In the genomic region with DNA sequence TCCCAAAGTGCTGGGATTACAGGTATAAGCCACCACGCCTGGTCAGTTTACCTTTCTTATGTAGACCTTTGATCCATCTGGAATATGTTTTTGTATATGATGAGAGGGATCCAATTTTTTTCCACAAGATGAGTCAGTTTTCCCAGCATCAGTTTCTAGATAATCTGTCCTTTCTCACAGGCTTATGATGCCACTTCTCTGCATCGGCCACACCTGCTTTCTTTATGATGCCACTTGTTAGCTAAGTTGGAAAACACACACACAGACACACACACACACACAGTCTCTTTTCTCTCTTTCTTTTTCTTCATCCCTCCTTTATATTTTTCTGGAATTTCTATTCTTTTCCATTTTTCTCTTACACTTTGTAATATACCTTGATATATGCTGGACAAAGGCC, we compare ENCODE assay signal across 18 cellular contexts.
DNase-seq lines count a peak whose midpoint lies in the region; ATAC-seq, FAIRE-seq and TF ChIP-seq lines count a peak whose summit lies in the region.
"Had no signal": no experiment of that assay in that cellular context is flagged by ENCODE, and none has a peak within 500 bp of the region (broad histone marks: within the 10 kb centered on the region; RNA-seq: fewer than 3 reads in every experiment).

No MANE protein-coding gene starts in this region.

- in situ Hi-C loops in HepG2 (cut with HindIII; ENCODE audit: extremely low pct_ligation_motif_present, low pct_unique_long_range_greater_than_20kb), result no loop called here

- TF ChIP-seq POLR2A in right lobe of liver (IDR thresholded peaks at IDR 0.05), result no peak
- no peak for TF ChIP-seq POLR2A in HepG2 (IDR thresholded peaks at IDR 0.05; ENCODE audit: insufficient read depth in 1 of 2, low read depth in 2 of 2, low read length in 2 of 2)

- WGBS in right lobe of liver (ENCODE audit: insufficient coverage, low coverage, low lambda C conversion rate, missing lambda C conversion rate), result 82% methylated on average over 2 of the region's 2 CpGs
- WGBS in HepG2 (ENCODE audit: low lambda C conversion rate), result 80% methylated on average over 2 of the region's 2 CpGs

- H3K4me2 ChIP-seq in HepG2 (ENCODE audit: low read depth, low read length), result no peak overlapping the region
- H3K4me2 ChIP-seq: BLaER1 treated with 17β-estradiol and CSF1 and Interleukin-3, amounts not matched to agents 10 nM and 100 nM had no signal

- H4K20me1 ChIP-seq in HepG2 (ENCODE audit: insufficient read depth, low read length), result no peaks in the 10 kb centered on the region
- H4K20me1 ChIP-seq: BLaER1 treated with 17β-estradiol and CSF1 and Interleukin-3, amounts not matched to agents 10 nM and 100 nM had no signal

- no peaks in the 10 kb centered on the region for H3K27me3 ChIP-seq in right lobe of liver
- H3K27me3 ChIP-seq in HepG2 (ENCODE audit: control insufficient read depth in 1 of 2, insufficient read depth in 2 of 2, low read length in 2 of 2), result no peaks in the 10 kb centered on the region
- H3K27me3 ChIP-seq: BLaER1 treated with 17β-estradiol and CSF1 and Interleukin-3, amounts not matched to agents 10 nM and 100 nM had no signal

- no peak overlapping the region for H3K9ac ChIP-seq in HepG2 (ENCODE audit: insufficient read depth, low read depth, low read length)
- H3K9ac ChIP-seq: BLaER1 treated with 17β-estradiol and CSF1 and Interleukin-3, amounts not matched to agents 10 nM and 100 nM had no signal

- H3K27ac ChIP-seq in right lobe of liver (peak overlapping the region in 2 of 3 donors; percentile 33 to 75), HepG2 (ENCODE audit: extremely low read length, insufficient read depth, low read length) (no peak overlapping the region)
- H3K27ac ChIP-seq: BLaER1 treated with 17β-estradiol and CSF1 and Interleukin-3, amounts not matched to agents 10 nM and 100 nM; HL-60 had no signal

- TF ChIP-seq CTCF in right lobe of liver (IDR thresholded peaks at IDR 0.05) (no peak), HepG2 (CRISPR knock-in tag; IDR thresholded peaks at IDR 0.05) (no peak), osteocyte (IDR thresholded peaks at IDR 0.05) (no peak), HFFc6 (IDR thresholded peaks at IDR 0.05) (no peak), endothelial cell (IDR thresholded peaks at IDR 0.05; ENCODE audit: unreplicated experiment) (no peak)

- TF ChIP-seq EP300 in HepG2 (IDR thresholded peaks at IDR 0.05; ENCODE audit: low read depth in 2 of 2, low read length in 2 of 2) (no peak), HepG2 (CRISPR knock-in tag; IDR thresholded peaks at IDR 0.05; ENCODE audit: borderline replicate concordance) (no peak)

- H3K36me3 Mint-ChIP-seq in osteocyte (ENCODE audit: unreplicated experiment), result no peaks in the 10 kb centered on the region
- no peaks in the 10 kb centered on the region for H3K36me3 Mint-ChIP-seq in HFFc6 (ENCODE audit: low read depth)
- no peaks in the 10 kb centered on the region for H3K36me3 Mint-ChIP-seq in endothelial cell (ENCODE audit: low read depth, unreplicated experiment)
- H3K36me3 Mint-ChIP-seq: CD8-positive, alpha-beta T cell had no signal

- H3K79me2 ChIP-seq in HepG2 (ENCODE audit: insufficient read depth, low read length), result no peaks in the 10 kb centered on the region

- peaks cover 0 to 59% (median 23%) of the 10 kb centered on the region in 4 donors for H3K4me1 ChIP-seq in right lobe of liver
- H3K4me1 ChIP-seq in HepG2 (ENCODE audit: insufficient read depth, low read length), result peaks cover 30% of the 10 kb centered on the region

- POLR2A ChIA-PET in HepG2 (lab: Yijun Ruan, JAX), result no interaction called here

- ATAC-seq in right lobe of liver (no peak), HepG2 (no peak), left colon (peak; percentile 79)
- ATAC-seq: CD8-positive, alpha-beta T cell had no signal

- H3K4me3 ChIP-seq in right lobe of liver, result no peak overlapping the region
- H3K4me3 ChIP-seq in HepG2 (replicated peaks in 1 of 3; ENCODE audit: insufficient read depth in 1 of 3, low read depth in 2 of 3, low read length in 3 of 3), result no peak overlapping the region
- H3K4me3 ChIP-seq: BLaER1 treated with 17β-estradiol and CSF1 and Interleukin-3, amounts not matched to agents 10 nM and 100 nM had no signal

- H3K27ac Mint-ChIP-seq in osteocyte (ENCODE audit: unreplicated experiment), result peak overlapping the region; percentile 99
- no peak overlapping the region for H3K27ac Mint-ChIP-seq in HFFc6
- H3K27ac Mint-ChIP-seq in endothelial cell (ENCODE audit: unreplicated experiment), result no peak overlapping the region
- H3K27ac Mint-ChIP-seq: B cell; CD8-positive, alpha-beta T cell had no signal

- H3K4me3 Mint-ChIP-seq in osteocyte (ENCODE audit: unreplicated experiment) (no peak overlapping the region), HFFc6 (no peak overlapping the region), endothelial cell (ENCODE audit: unreplicated experiment) (no peak overlapping the region)
- H3K4me3 Mint-ChIP-seq: B cell; CD8-positive, alpha-beta T cell; H9 had no signal

- CTCF ChIA-PET in HepG2 (lab: Yijun Ruan, JAX; ENCODE audit: low intra/inter-chr PET ratio, low total read pairs), result no interaction called here

- DNase-seq in right lobe of liver, result no peak
- DNase-seq in HepG2 (ENCODE audit: low spot score), result no peak
- DNase-seq in left colon, result no peak
- no peak for DNase-seq in osteocyte (ENCODE audit: extremely low spot score, unreplicated experiment)
- no peak for DNase-seq in HFFc6
- no peak for DNase-seq in retina
- DNase-seq in endothelial cell (ENCODE audit: low spot score), result no peak
- DNase-seq: 8988T; Calu3; CD8-positive, alpha-beta T cell; DMS79 treated with DMSO at 0.1 percent for 48 hours; GF-D8; H9; IMR-90 had no signal

- no peak for FAIRE-seq in HepG2 (lab: Jason Lieb, UNC)
- FAIRE-seq: H1 had no signal

- H3K9me3 ChIP-seq in right lobe of liver (no peaks in the 10 kb centered on the region), HepG2 (ENCODE audit: low read length) (no peaks in the 10 kb centered on the region)
- H3K9me3 ChIP-seq: BLaER1 treated with 17β-estradiol and CSF1 and Interleukin-3, amounts not matched to agents 10 nM and 100 nM had no signal

- no peaks in the 10 kb centered on the region for H3K9me3 Mint-ChIP-seq in osteocyte (ENCODE audit: unreplicated experiment)
- H3K9me3 Mint-ChIP-seq in HFFc6, result no peaks in the 10 kb centered on the region
- H3K9me3 Mint-ChIP-seq in endothelial cell (ENCODE audit: unreplicated experiment), result no peaks in the 10 kb centered on the region
- H3K9me3 Mint-ChIP-seq: CD8-positive, alpha-beta T cell; H9 had no signal

- H3K4me1 Mint-ChIP-seq in osteocyte (ENCODE audit: unreplicated experiment), result peaks cover 76% of the 10 kb centered on the region
- peaks cover 57% of the 10 kb centered on the region for H3K4me1 Mint-ChIP-seq in HFFc6 (ENCODE audit: low read depth)
- peaks cover 7% of the 10 kb centered on the region for H3K4me1 Mint-ChIP-seq in endothelial cell (ENCODE audit: unreplicated experiment)
- H3K4me1 Mint-ChIP-seq: B cell had no signal

- H2AFZ ChIP-seq in HepG2 (ENCODE audit: low read length), result no peak overlapping the region

- BruUV-seq in HepG2 (replicated peaks; lab: Mats Ljungman, UMichigan), result no TSS peak

- H3K27me3 Mint-ChIP-seq in osteocyte (ENCODE audit: unreplicated experiment), result no peaks in the 10 kb centered on the region
- H3K27me3 Mint-ChIP-seq in HFFc6 (ENCODE audit: insufficient read depth), result no peaks in the 10 kb centered on the region
- peaks cover 3% of the 10 kb centered on the region for H3K27me3 Mint-ChIP-seq in endothelial cell (ENCODE audit: unreplicated experiment)

- intact Hi-C loops in right lobe of liver (cut with DNase I) (no loop called here), HepG2 (cut with micrococcal nuclease; ENCODE audit: unreplicated experiment) (loop anchor here (10.0 kb wide), 1 partner anchor 219 kb away; no protein-coding TSS in a partner anchor), left colon (cut with DNase I, micrococcal nuclease) (no loop called here)

- H3K36me3 ChIP-seq in right lobe of liver (no peaks in the 10 kb centered on the region), HepG2 (replicated peaks in 1 of 2; ENCODE audit: control insufficient read depth in 1 of 2, insufficient read depth in 2 of 2, low read length in 2 of 2) (no peaks in the 10 kb centered on the region)
- H3K36me3 ChIP-seq: BLaER1 treated with 17β-estradiol and CSF1 and Interleukin-3, amounts not matched to agents 10 nM and 100 nM had no signal

- no peak for TF ChIP-seq RAD21 in HepG2 (CRISPR knock-in tag; IDR thresholded peaks at IDR 0.05)

TF ChIP-seq in HepG2, 621 proteins besides CTCF, POLR2A, EP300 and RAD21:
- TF ChIP-seq JDP2 (CRISPR knock-in tag; IDR thresholded peaks at IDR 0.05; ENCODE audit: borderline replicate concordance), result no peak
- no peak for TF ChIP-seq ZEB1 (IDR thresholded peaks at IDR 0.05; ENCODE audit: insufficient replicate concordance, low read depth)
- TF ChIP-seq ZNF839 (CRISPR knock-in tag; IDR thresholded peaks at IDR 0.05; ENCODE audit: borderline replicate concordance), result no peak
- no peak for TF ChIP-seq ZNF549 (CRISPR knock-in tag; IDR thresholded peaks at IDR 0.05)
- TF ChIP-seq ZNF713 (CRISPR knock-in tag; IDR thresholded peaks at IDR 0.05), result no peak
- no peak for TF ChIP-seq ZNF780A (CRISPR knock-in tag; IDR thresholded peaks at IDR 0.05)
- TF ChIP-seq PAWR (CRISPR knock-in tag; IDR thresholded peaks at IDR 0.05; ENCODE audit: borderline replicate concordance), result no peak
- TF ChIP-seq SNAPC2 (CRISPR knock-in tag; IDR thresholded peaks at IDR 0.05), result no peak
- TF ChIP-seq TEAD2 (CRISPR knock-in tag; IDR thresholded peaks at IDR 0.05), result no peak
- no peak for TF ChIP-seq HDAC2 (CRISPR knock-in tag; IDR thresholded peaks at IDR 0.05)
- TF ChIP-seq SP5 (CRISPR knock-in tag; IDR thresholded peaks at IDR 0.05; ENCODE audit: borderline replicate concordance, low read depth), result no peak
- TF ChIP-seq SIN3A (IDR thresholded peaks at IDR 0.05; ENCODE audit: borderline replicate concordance, low read depth, low read length), result no peak
- TF ChIP-seq ZNF615 (CRISPR knock-in tag; IDR thresholded peaks at IDR 0.05; ENCODE audit: borderline replicate concordance), result no peak
- no peak for TF ChIP-seq ZNF543 (CRISPR knock-in tag; IDR thresholded peaks at IDR 0.05)
- no peak for TF ChIP-seq ZNF10 (CRISPR knock-in tag; IDR thresholded peaks at IDR 0.05; ENCODE audit: borderline replicate concordance, low read depth)
TF ChIP-seq in HepG2: peak in this region for 0.
